Comparison of ENCODE assay signal across 12 cellular contexts in the genomic region with DNA sequence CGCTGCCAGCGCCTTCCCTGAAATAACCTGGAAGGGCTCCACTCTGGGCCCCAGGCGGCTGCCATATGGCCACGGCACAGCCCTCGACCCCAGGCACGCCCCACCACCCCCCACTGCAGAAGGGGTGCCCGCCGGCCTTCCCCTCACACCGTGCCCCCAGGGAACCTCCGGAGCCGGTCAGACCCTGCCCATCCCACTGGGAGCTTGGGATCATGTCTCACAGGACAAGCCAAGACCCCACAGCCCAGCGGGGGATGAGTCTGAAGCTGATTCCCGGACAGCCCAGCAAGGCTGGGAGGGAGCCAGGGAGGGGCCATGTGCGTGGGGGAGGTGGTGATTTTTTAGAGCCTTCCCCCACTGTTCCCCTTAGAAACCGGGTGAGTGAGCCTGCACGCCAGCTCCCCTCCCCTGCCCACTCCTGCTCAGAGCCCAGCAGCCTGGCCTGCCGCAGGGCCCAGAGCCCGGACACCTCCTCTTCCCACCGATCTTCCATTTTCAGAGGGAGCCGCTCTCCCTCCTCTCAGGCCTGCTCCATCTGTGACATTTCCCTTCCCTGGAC. TPM values are rescaled to one million over a fixed set of nuclear protein-coding genes. Genes with fewer than 3 reads are reported as not detected.
DNase-seq lines count a peak whose midpoint lies in the region; ATAC-seq and TF ChIP-seq lines count a peak whose summit lies in the region.
"Had no signal": no experiment of that assay in that cellular context is flagged by ENCODE, and none has a peak within 500 bp of the region (broad histone marks: within the 10 kb centered on the region; RNA-seq: fewer than 3 reads in every experiment).

No MANE protein-coding gene starts in this region.

- peaks cover 8% of the 10 kb centered on the region for H3K36me3 Mint-ChIP-seq in endothelial cell (ENCODE audit: low read depth, unreplicated experiment)

- peaks cover 1% of the 10 kb centered on the region for H3K79me1 ChIP-seq in neuronal stem cell (ENCODE audit: low read depth, low read length)

- DNase-seq in heart left ventricle (peak in 1 of 5 donors; percentile 58), cardiac septum (ENCODE audit: low spot score) (no peak), neuronal stem cell (ENCODE audit: low spot score) (no peak), vagina (ENCODE audit: extremely low spot score in 2 of 2) (no peak), endothelial cell (ENCODE audit: low spot score) (no peak), NOMO-1 (lab: John Stamatoyannopoulos, UW; ENCODE audit: unreplicated experiment in 2 of 2) (no peak), NCI-H1105 (lab: John Stamatoyannopoulos, UW) (no peak)
- DNase-seq: activated naive CD4-positive, alpha-beta T cell treated with anti-CD3 and anti-CD28 coated beads, Interleukin-2, amount 50 U/mL, for 16 hours; NCI-H774 had no signal

- peak overlapping the region; percentile 88 for H2AK5ac ChIP-seq in neuronal stem cell (ENCODE audit: low read depth, low read length)

- H3K4me3 Mint-ChIP-seq in endothelial cell (ENCODE audit: unreplicated experiment) = no peak overlapping the region

- no peak for ATAC-seq in heart left ventricle

- TF ChIP-seq CTCF in heart left ventricle (IDR thresholded peaks at IDR 0.05) (no peak), vagina (IDR thresholded peaks at IDR 0.05) (no peak), endothelial cell (IDR thresholded peaks at IDR 0.05; ENCODE audit: unreplicated experiment) (no peak)

- no peak overlapping the region for H3K27ac ChIP-seq in heart left ventricle
- H3K27ac ChIP-seq in ectodermal cell (ENCODE audit: insufficient read depth, low read depth, low read length, poor library complexity, severe bottlenecking) = no peak overlapping the region
- no peak overlapping the region for H3K27ac ChIP-seq in neuronal stem cell (replicated peaks; ENCODE audit: low read length)
- H3K27ac ChIP-seq in vagina = no peak overlapping the region

- intact Hi-C loops in heart left ventricle (cut with DNase I) (no loop called here), cardiac septum (cut with DNase I) (no loop called here), vagina (cut with DNase I) (no loop called here)

- H2AFZ ChIP-seq in neuronal stem cell (ENCODE audit: low read length) = peak overlapping the region; percentile 82

- H4K8ac ChIP-seq in neuronal stem cell (ENCODE audit: low read depth, low read length) = no peak overlapping the region

- H3K27ac Mint-ChIP-seq in endothelial cell (ENCODE audit: unreplicated experiment) = no peak overlapping the region

- H3K23ac ChIP-seq in neuronal stem cell (ENCODE audit: low read depth, low read length, poor library complexity) = peak overlapping the region; percentile 34

- no peak overlapping the region for H4K91ac ChIP-seq in neuronal stem cell (ENCODE audit: low read depth, low read length, poor library complexity)

- H3K4me3 ChIP-seq in heart left ventricle (peak overlapping the region; percentile 3 to 49 (median 35)), ectodermal cell (ENCODE audit: insufficient read depth, low read depth, low read length) (peak overlapping the region; percentile 51), neuronal stem cell (ENCODE audit: low read length in 2 of 2) (peak overlapping the region in 1 of 2 donors; percentile 83), vagina (peak overlapping the region; percentile 48 to 49)

- no peak overlapping the region for H3K4ac ChIP-seq in neuronal stem cell (ENCODE audit: low read length)

- H3K18ac ChIP-seq in neuronal stem cell (ENCODE audit: low read length) = peak overlapping the region; percentile 96

- H3K9me3 Mint-ChIP-seq in endothelial cell (ENCODE audit: unreplicated experiment) = peaks cover 28% of the 10 kb centered on the region

- H3K9me3 ChIP-seq in heart left ventricle (peaks cover 0 to 7% (median 0%) of the 10 kb centered on the region in 12 donors), ectodermal cell (ENCODE audit: control insufficient read depth, low read length) (no peaks in the 10 kb centered on the region), neuronal stem cell (replicated peaks in 1 of 2; ENCODE audit: control insufficient read depth in 2 of 2, insufficient read depth in 1 of 2, low read depth in 1 of 2, low read length in 2 of 2) (peaks cover 0 to 5% of the 10 kb centered on the region in 2 donors), vagina (no peaks in the 10 kb centered on the region)

- WGBS in heart left ventricle, 4 donors = 1 to 10% (median 3%) methylated on average over 6 to 20 of the region's 20 CpGs
- 3 to 5% methylated on average over 20 of the region's 20 CpGs for WGBS in ectodermal cell, 2 experiments
- no CpG with 5 or more reads among the region's 20 CpGs for WGBS in neuronal stem cell (ENCODE audit: extremely low coverage in 2 of 2, insufficient read length in 2 of 2, insufficient replicate concordance in 1 of 2), 2 donors

- peak overlapping the region; percentile 100 for H3K4me2 ChIP-seq in neuronal stem cell (ENCODE audit: insufficient read depth, low read length, poor library complexity, severe bottlenecking)

- H3K27me3 ChIP-seq in heart left ventricle = peaks cover 12 to 76% (median 37%) of the 10 kb centered on the region in 9 donors
- peaks cover 50% of the 10 kb centered on the region for H3K27me3 ChIP-seq in ectodermal cell (ENCODE audit: control insufficient read depth, insufficient read depth, low read length, poor library complexity, severe bottlenecking)
- peaks cover 0 to 60% (median 23%) of the 10 kb centered on the region in 3 experiments for H3K27me3 ChIP-seq in neuronal stem cell (ENCODE audit: control insufficient read depth in 3 of 3, insufficient read depth in 3 of 3, low read depth in 1 of 3, low read length in 3 of 3)
- no peaks in the 10 kb centered on the region for H3K27me3 ChIP-seq in vagina

- peaks cover 0 to 31% (median 7%) of the 10 kb centered on the region in 12 donors for H3K4me1 ChIP-seq in heart left ventricle
- peaks cover 25% of the 10 kb centered on the region for H3K4me1 ChIP-seq in ectodermal cell (ENCODE audit: control insufficient read depth, insufficient read depth, low read length)
- H3K4me1 ChIP-seq in neuronal stem cell (ENCODE audit: control insufficient read depth in 2 of 2, insufficient read depth in 1 of 2, low read depth in 1 of 2, low read length in 2 of 2) = peaks cover 6 to 24% of the 10 kb centered on the region in 2 donors
- H3K4me1 ChIP-seq in vagina = peaks cover 38% of the 10 kb centered on the region

- H2BK15ac ChIP-seq in neuronal stem cell (ENCODE audit: low read length) = peak overlapping the region; percentile 83

- no peak overlapping the region for H2BK5ac ChIP-seq in neuronal stem cell (ENCODE audit: low read length)

- H3K14ac ChIP-seq in neuronal stem cell (ENCODE audit: low read length) = peak overlapping the region; percentile 31

- TF ChIP-seq POLR2A in heart left ventricle (IDR thresholded peaks at IDR 0.05) (no peak), vagina (IDR thresholded peaks at IDR 0.05) (no peak)

- peaks cover 3% of the 10 kb centered on the region for H3K4me1 Mint-ChIP-seq in endothelial cell (ENCODE audit: unreplicated experiment)

- peak overlapping the region; percentile 73 for H3K9ac ChIP-seq in neuronal stem cell (ENCODE audit: low read depth, low read length, poor library complexity)

- H2BK120ac ChIP-seq in neuronal stem cell (ENCODE audit: low read depth, low read length) = no peak overlapping the region

- H3K36me3 ChIP-seq in heart left ventricle (no peaks in the 10 kb centered on the region), ectodermal cell (ENCODE audit: control insufficient read depth, insufficient read depth, low read length) (no peaks in the 10 kb centered on the region), neuronal stem cell (replicated peaks in 1 of 2; ENCODE audit: control insufficient read depth in 2 of 2, insufficient read depth in 2 of 2, low read length in 2 of 2) (no peaks in the 10 kb centered on the region), vagina (no peaks in the 10 kb centered on the region)

- H2BK12ac ChIP-seq in neuronal stem cell (ENCODE audit: low read length) = no peak overlapping the region

- H3K27me3 Mint-ChIP-seq in endothelial cell (ENCODE audit: unreplicated experiment) = peaks cover 21% of the 10 kb centered on the region

RNA-seq across cellular contexts. Expression of a gene that starts 1.4 kb away (rescaled TPM):
- 1 to 10 TPM in 1 of 9 donors, not detected in 8; 2.1 TPM for total RNA-seq in heart left ventricle
- polyA plus RNA-seq in heart left ventricle = not detected
- total RNA-seq in cardiac septum = not detected
- 9.7 TPM for polyA plus RNA-seq in ectodermal cell (2013, experiment 1 of 4)
- 8.0 TPM for polyA plus RNA-seq in ectodermal cell (2013, experiment 2 of 4)
- 4.8 TPM for polyA plus RNA-seq in ectodermal cell (2013, experiment 3 of 4)
- polyA plus RNA-seq in ectodermal cell (2013, experiment 4 of 4) = 5.6 TPM
- polyA plus RNA-seq in neuronal stem cell (2013, experiment 1 of 2) = 6.0 TPM
- 6.5 TPM for polyA plus RNA-seq in neuronal stem cell (2013, experiment 2 of 2)
- 0.25 TPM for total RNA-seq in vagina
- 1.4 TPM for total RNA-seq in endothelial cell (ENCODE audit: unreplicated experiment)
- total RNA-seq: HT1080, mononuclear cell had no signal
